ENCODE assay signal across 9 cellular contexts in the genomic region with DNA sequence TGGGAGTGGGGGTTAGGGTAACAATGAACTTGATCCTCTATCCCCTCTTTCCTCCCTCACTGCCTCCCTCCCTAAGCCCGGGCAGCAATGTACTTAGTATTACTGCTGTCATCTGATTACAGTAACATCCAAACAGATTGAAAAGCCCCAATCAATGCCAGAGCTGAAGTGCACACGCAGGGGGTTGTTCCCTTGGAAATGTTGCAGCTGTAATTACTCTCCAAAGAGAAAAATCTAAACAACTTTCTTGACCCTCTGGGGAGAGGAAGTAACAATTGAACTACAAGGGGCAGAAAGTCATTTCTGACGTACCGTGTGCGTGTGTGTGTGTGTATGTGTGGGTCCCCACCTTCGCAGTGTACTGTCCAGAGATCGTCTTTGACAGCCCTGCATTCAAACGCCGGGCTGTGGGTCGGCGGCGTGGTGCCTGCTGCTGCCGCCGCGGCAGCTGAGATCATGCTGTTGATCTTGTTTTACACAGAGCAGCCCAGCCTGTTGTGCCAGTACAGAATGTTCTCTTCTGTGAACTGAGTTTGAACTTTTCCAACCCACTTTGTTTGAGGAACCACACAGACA.
DNase-seq lines count a peak whose midpoint lies in the region; ATAC-seq and TF ChIP-seq lines count a peak whose summit lies in the region.
"Had no signal": no experiment of that assay in that cellular context is flagged by ENCODE, and none has a peak within 500 bp of the region (broad histone marks: within the 10 kb centered on the region; RNA-seq: fewer than 3 reads in every experiment).

No MANE protein-coding gene starts in this region.

- H3K27ac ChIP-seq in parathyroid adenoma, result peak overlapping the region; percentile 97

- DNase-seq in COR-L47 (lab: John Stamatoyannopoulos, UW) (peak; percentile 57), fibroblast of the conjunctiva (ENCODE audit: low read depth) (peak; percentile 89), endothelial cell (ENCODE audit: low spot score) (no peak)
- DNase-seq: NCI-H2029 had no signal

- H3K4me3 ChIP-seq in parathyroid adenoma (ENCODE audit: low read depth, low read length), result peak overlapping the region; percentile 23

- H3K27ac Mint-ChIP-seq in endothelial cell (ENCODE audit: unreplicated experiment), result no peak overlapping the region

- H3K27me3 Mint-ChIP-seq in endothelial cell (ENCODE audit: unreplicated experiment), result no peaks in the 10 kb centered on the region

- no peaks in the 10 kb centered on the region for H3K9me3 Mint-ChIP-seq in endothelial cell (ENCODE audit: unreplicated experiment)

- H2AFZ ChIP-seq in parathyroid adenoma, result peak overlapping the region; percentile 79

- H3K4me1 ChIP-seq in parathyroid adenoma, result peaks cover 42% of the 10 kb centered on the region

- peak overlapping the region; percentile 0 for H3K9ac ChIP-seq in parathyroid adenoma

- H3K36me3 Mint-ChIP-seq in endothelial cell (ENCODE audit: low read depth, unreplicated experiment), result peaks cover under 1% of the 10 kb centered on the region

- ATAC-seq in HG02623 (IDR thresholded peaks at IDR 0.05; ENCODE audit: unreplicated experiment) (no peak), HG03432 (IDR thresholded peaks at IDR 0.05; ENCODE audit: unreplicated experiment) (no peak), HG03159 (IDR thresholded peaks at IDR 0.05; ENCODE audit: unreplicated experiment) (no peak)

- H3K4me3 Mint-ChIP-seq in endothelial cell (ENCODE audit: unreplicated experiment), result no peak overlapping the region

- no peaks in the 10 kb centered on the region for H3K9me3 ChIP-seq in parathyroid adenoma (ENCODE audit: control insufficient read depth, low read length)

- H3K36me3 ChIP-seq in parathyroid adenoma (ENCODE audit: control insufficient read depth, insufficient read depth, low read length), result no peaks in the 10 kb centered on the region

- no peaks in the 10 kb centered on the region for H3K79me2 ChIP-seq in parathyroid adenoma

- TF ChIP-seq CTCF in parathyroid adenoma (IDR thresholded peaks at IDR 0.05), result no peak
- no peak for TF ChIP-seq CTCF in endothelial cell (IDR thresholded peaks at IDR 0.05; ENCODE audit: unreplicated experiment)

- no peaks in the 10 kb centered on the region for H3K27me3 ChIP-seq in parathyroid adenoma (ENCODE audit: control insufficient read depth, insufficient read depth, low read length)

- peaks cover 7% of the 10 kb centered on the region for H3K4me1 Mint-ChIP-seq in endothelial cell (ENCODE audit: unreplicated experiment)

- peak overlapping the region; percentile 48 for H3K4me2 ChIP-seq in parathyroid adenoma (ENCODE audit: low read length)

TF ChIP-seq in PFSK-1, 5 proteins besides CTCF, POLR2A, EP300 and RAD21:
- no peak for TF ChIP-seq TAF1 (IDR thresholded peaks at IDR 0.05; ENCODE audit: borderline replicate concordance, insufficient read depth, low read length)
- TF ChIP-seq POLR2AphosphoS5 (IDR thresholded peaks at IDR 0.05; ENCODE audit: low read depth, low read length), result peak; percentile 22; the same call in 1 of the 2 replicates
- peak; percentile 68 for TF ChIP-seq FOXP2 (optimal IDR thresholded peaks at IDR 0.05; ENCODE audit: borderline replicate concordance, extremely low read depth, extremely low read length, insufficient read depth)
TF ChIP-seq in PFSK-1: peak in this region for 2.
